ENCODE assay signal across 8 cellular contexts in genomic region chr16:56357291-56357764, GRCh38.
A peak's percentile ranks its signal among the peaks of the same experiment; 100 is the strongest.
DNase-seq lines count a peak whose midpoint lies in the region; ATAC-seq and TF ChIP-seq lines count a peak whose summit lies in the region.

No MANE protein-coding gene starts in this region.

- H3K27me3 ChIP-seq in HUES48 (ENCODE audit: control insufficient read depth, insufficient read depth, low read length), result no peaks in the 10 kb centered on the region
- no peaks in the 10 kb centered on the region for H3K27me3 ChIP-seq in body of pancreas
- no peaks in the 10 kb centered on the region for H3K27me3 ChIP-seq in subcutaneous abdominal adipose tissue (ENCODE audit: control insufficient read depth in 5 of 5, insufficient read depth in 4 of 5, low read length in 5 of 5)

- H3K9ac ChIP-seq in HUES48 (ENCODE audit: low read depth, low read length) (no peak overlapping the region), subcutaneous abdominal adipose tissue (ENCODE audit: low read length in 5 of 5) (peak overlapping the region in 4 of 5 donors; percentile 63 to 76 (median 70))

- DNase-seq in DMS53 treated with DMSO at 0.1 percent for 48 hours (lab: John Stamatoyannopoulos, UW; ENCODE audit: unreplicated experiment), result peak; percentile 2
- DNase-seq in body of pancreas, result peak in 3 of 4 donors; percentile 2 to 19 (median 9)
- peak; percentile 43 for DNase-seq in left kidney (ENCODE audit: low read depth, low spot score)
- no peak for DNase-seq in NCI-H2196 (lab: John Stamatoyannopoulos, UW; ENCODE audit: unreplicated experiment)
- no peak for DNase-seq in pons (ENCODE audit: low spot score)
- no peak for DNase-seq in dedifferentiated amniotic fluid mesenchymal stem cell (ENCODE audit: extremely low spot score)

- TF ChIP-seq CTCF in body of pancreas (IDR thresholded peaks at IDR 0.05), result no peak

- H3K36me3 ChIP-seq in HUES48 (ENCODE audit: control insufficient read depth, insufficient read depth, low read length) (no peaks in the 10 kb centered on the region), body of pancreas (replicated peaks in 1 of 2; ENCODE audit: insufficient read depth in 1 of 2, low read depth in 2 of 2) (peaks cover 0 to 2% of the 10 kb centered on the region in 2 donors), subcutaneous abdominal adipose tissue (ENCODE audit: control insufficient read depth in 5 of 5, insufficient read depth in 5 of 5, low read length in 5 of 5) (peaks cover 0 to 19% (median 16%) of the 10 kb centered on the region in 5 donors)

- H3K4me1 ChIP-seq in HUES48 (ENCODE audit: control insufficient read depth, insufficient read depth, low read length) (peaks cover 19% of the 10 kb centered on the region), body of pancreas (peaks cover 10% of the 10 kb centered on the region), subcutaneous abdominal adipose tissue (ENCODE audit: control insufficient read depth in 5 of 5, insufficient read depth in 5 of 5, low read length in 5 of 5) (peaks cover 0 to 15% (median 13%) of the 10 kb centered on the region in 5 donors)

- H3K27ac ChIP-seq in HUES48 (ENCODE audit: low read depth, low read length), result peak overlapping the region; percentile 59
- peak overlapping the region in 3 of 4 donors; percentile 40 to 46 (median 40) for H3K27ac ChIP-seq in body of pancreas
- H3K27ac ChIP-seq in subcutaneous abdominal adipose tissue (ENCODE audit: low read depth, low read length), result no peak overlapping the region

- 40 to 48% methylated on average over 13 of the region's 13 CpGs for WGBS in body of pancreas, 2 donors

- intact Hi-C loops in body of pancreas (cut with DNase I), result no loop called here

- peak; percentile 56 for ATAC-seq in body of pancreas

- H3K9me3 ChIP-seq in HUES48 (ENCODE audit: control insufficient read depth, insufficient read depth, low read length), result no peaks in the 10 kb centered on the region
- H3K9me3 ChIP-seq in body of pancreas, result no peaks in the 10 kb centered on the region
- no peaks in the 10 kb centered on the region for H3K9me3 ChIP-seq in subcutaneous abdominal adipose tissue (ENCODE audit: control insufficient read depth in 5 of 5, low read length in 5 of 5)

- H3K4me3 ChIP-seq in HUES48 (ENCODE audit: low read depth, low read length) (no peak overlapping the region), body of pancreas (no peak overlapping the region), subcutaneous abdominal adipose tissue (ENCODE audit: low read depth in 1 of 5, low read length in 5 of 5) (peak overlapping the region in 3 of 5 donors; percentile 55 to 68 (median 64))

- TF ChIP-seq POLR2A in body of pancreas (IDR thresholded peaks at IDR 0.05), result no peak

Comparison
In these comparisons a context has a peak if more than half of its experiments do, and no peak if none do; other contexts are left out.
1. DNase-seq: peak in DMS53 treated with DMSO at 0.1 percent for 48 hours (single experiment), body of pancreas (3 of 4) and left kidney (single experiment); none in NCI-H2196 (single experiment), pons (single experiment) and dedifferentiated amniotic fluid mesenchymal stem cell (single experiment).
2. H3K4me3 ChIP-seq: peak in subcutaneous abdominal adipose tissue (3 of 5); none in HUES48 (single experiment) and body of pancreas (0 of 2).